ENCODE assay signal across 22 cellular contexts in the genomic region with DNA sequence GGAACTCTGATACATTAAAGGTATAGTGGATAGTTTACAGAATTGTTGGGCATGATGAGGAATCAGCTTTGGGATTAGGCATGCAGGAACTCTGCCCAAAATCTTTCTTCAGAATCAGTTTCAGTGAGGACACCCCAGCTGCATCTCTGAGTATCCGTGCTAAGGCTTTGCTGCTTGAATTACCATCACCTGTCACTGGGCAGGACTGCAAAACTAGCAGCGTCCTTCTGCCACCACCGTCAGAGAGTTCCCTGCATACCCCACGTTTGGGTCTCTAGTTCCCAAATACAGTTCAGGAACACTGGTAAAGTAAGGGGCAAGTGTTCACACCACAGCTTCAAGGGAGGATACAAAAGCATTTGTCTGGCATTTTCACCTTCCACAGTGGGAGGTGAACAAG.
DNase-seq lines count a peak whose midpoint lies in the region; ATAC-seq, FAIRE-seq and TF ChIP-seq lines count a peak whose summit lies in the region.
"Had no signal": no experiment of that assay in that cellular context is flagged by ENCODE, and none has a peak within 500 bp of the region (broad histone marks: within the 10 kb centered on the region; RNA-seq: fewer than 3 reads in every experiment).

No MANE protein-coding gene starts in this region.

- H3K4me1 Mint-ChIP-seq in neural progenitor cell: peaks cover 2% of the 10 kb centered on the region
- H3K4me1 Mint-ChIP-seq: B cell; CD4-positive, CD25-positive, alpha-beta regulatory T cell had no signal

- TF ChIP-seq EP300 in HepG2 (IDR thresholded peaks at IDR 0.05; ENCODE audit: low read depth in 2 of 2, low read length in 2 of 2): no peak
- no peak for TF ChIP-seq EP300 in HepG2 (CRISPR knock-in tag; IDR thresholded peaks at IDR 0.05; ENCODE audit: borderline replicate concordance)

- H3K9me3 ChIP-seq in HepG2 (ENCODE audit: low read length) (no peaks in the 10 kb centered on the region), right lobe of liver (no peaks in the 10 kb centered on the region), PC-9 (ENCODE audit: insufficient read depth, low read depth) (no peaks in the 10 kb centered on the region), neural progenitor cell (ENCODE audit: low read depth) (no peaks in the 10 kb centered on the region)
- H3K9me3 ChIP-seq: BLaER1, Caco-2 had no signal

- POLR2A ChIA-PET in HepG2 (lab: Yijun Ruan, JAX): no interaction called here
- POLR2A ChIA-PET in PC-9 (lab: Charles Lee; ENCODE audit: unreplicated experiment): no interaction called here

- H2AFZ ChIP-seq in HepG2 (ENCODE audit: low read length) (no peak overlapping the region), PC-9 (peak overlapping the region; percentile 19; the same call in 1 of the 2 replicates), neural progenitor cell (replicated peaks) (peak overlapping the region; percentile 89)

- H3K4me2 ChIP-seq in HepG2 (ENCODE audit: low read depth, low read length) (no peak overlapping the region), PC-9 (no peak overlapping the region), neural progenitor cell (no peak overlapping the region)
- H3K4me2 ChIP-seq: BLaER1 had no signal

- TF ChIP-seq RAD21 in HepG2 (CRISPR knock-in tag; IDR thresholded peaks at IDR 0.05): no peak

- in situ Hi-C loops in HepG2 (cut with HindIII; ENCODE audit: extremely low pct_ligation_motif_present, low pct_unique_long_range_greater_than_20kb): no loop called here

- BruUV-seq in HepG2 (replicated peaks; lab: Mats Ljungman, UMichigan) (no TSS peak), PC-9 (replicated peaks; lab: Mats Ljungman, UMichigan) (no TSS peak)

- no peaks in the 10 kb centered on the region for H3K36me3 ChIP-seq in HepG2 (replicated peaks in 1 of 2; ENCODE audit: control insufficient read depth in 1 of 2, insufficient read depth in 2 of 2, low read length in 2 of 2)
- no peaks in the 10 kb centered on the region for H3K36me3 ChIP-seq in right lobe of liver
- H3K36me3 ChIP-seq in PC-9 (ENCODE audit: low read depth): no peaks in the 10 kb centered on the region
- no peaks in the 10 kb centered on the region for H3K36me3 ChIP-seq in neural progenitor cell
- H3K36me3 ChIP-seq: BLaER1 had no signal

- DNase-seq in HepG2 (ENCODE audit: low spot score) (no peak), right lobe of liver (no peak), PC-9 (no peak), neural progenitor cell (ENCODE audit: low spot score) (no peak), SW 1271 (lab: John Stamatoyannopoulos, UW) (no peak), HuH-7.5 (ENCODE audit: low spot score) (no peak)
- DNase-seq: Caco-2; CD4-positive, CD25-positive, alpha-beta regulatory T cell; CD8-positive, alpha-beta T cell; DMS153; DND-41; GOT3; H7; HCEC 1CT had no signal

- H3K79me2 ChIP-seq in HepG2 (ENCODE audit: insufficient read depth, low read length): no peaks in the 10 kb centered on the region
- no peaks in the 10 kb centered on the region for H3K79me2 ChIP-seq in PC-9 (ENCODE audit: low read depth)
- no peaks in the 10 kb centered on the region for H3K79me2 ChIP-seq in neural progenitor cell (ENCODE audit: low read depth)

- H3K27me3 ChIP-seq in HepG2 (ENCODE audit: control insufficient read depth in 1 of 2, insufficient read depth in 2 of 2, low read length in 2 of 2) (no peaks in the 10 kb centered on the region), right lobe of liver (no peaks in the 10 kb centered on the region), PC-9 (ENCODE audit: insufficient read depth, low read depth) (no peaks in the 10 kb centered on the region), neural progenitor cell (no peaks in the 10 kb centered on the region)
- H3K27me3 ChIP-seq: BLaER1 had no signal

- no peaks in the 10 kb centered on the region for H3K36me3 Mint-ChIP-seq in neural progenitor cell
- H3K36me3 Mint-ChIP-seq: CD4-positive, CD25-positive, alpha-beta regulatory T cell; CD8-positive, alpha-beta T cell had no signal

- TF ChIP-seq POLR2A in HepG2 (IDR thresholded peaks at IDR 0.05; ENCODE audit: insufficient read depth in 1 of 2, low read depth in 2 of 2, low read length in 2 of 2) (no peak), right lobe of liver (IDR thresholded peaks at IDR 0.05) (no peak)

- H3K4me3 ChIP-seq in HepG2 (replicated peaks in 1 of 3; ENCODE audit: insufficient read depth in 1 of 3, low read depth in 2 of 3, low read length in 3 of 3): no peak overlapping the region
- H3K4me3 ChIP-seq in right lobe of liver: no peak overlapping the region
- H3K4me3 ChIP-seq in PC-9: no peak overlapping the region
- H3K4me3 ChIP-seq in neural progenitor cell: no peak overlapping the region
- H3K4me3 ChIP-seq: BLaER1 had no signal

- 4% methylated on average over 4 of the region's 4 CpGs for WGBS in HepG2 (ENCODE audit: low lambda C conversion rate)
- 23% methylated on average over 4 of the region's 4 CpGs for WGBS in right lobe of liver (ENCODE audit: insufficient coverage, low coverage, low lambda C conversion rate, missing lambda C conversion rate)

- TF ChIP-seq CTCF in HepG2 (CRISPR knock-in tag; IDR thresholded peaks at IDR 0.05) (no peak), right lobe of liver (IDR thresholded peaks at IDR 0.05) (no peak), PC-9 (conservative IDR thresholded peaks at IDR 0.05) (no peak), neural progenitor cell (IDR thresholded peaks at IDR 0.05) (no peak)

- H3K9ac ChIP-seq in HepG2 (ENCODE audit: insufficient read depth, low read depth, low read length) (no peak overlapping the region), neural progenitor cell (no peak overlapping the region)
- H3K9ac ChIP-seq: BLaER1 had no signal

- H3F3A ChIP-seq in PC-9 (ENCODE audit: insufficient read depth, low read depth) (no peaks in the 10 kb centered on the region), neural progenitor cell (ENCODE audit: low read depth) (no peaks in the 10 kb centered on the region)

- H3K4me3 Mint-ChIP-seq in neural progenitor cell: no peak overlapping the region
- H3K4me3 Mint-ChIP-seq: B cell; CD4-positive, CD25-positive, alpha-beta regulatory T cell; CD8-positive, alpha-beta T cell had no signal

- ATAC-seq in HepG2: no peak
- no peak for ATAC-seq in right lobe of liver
- ATAC-seq in HG03025 (IDR thresholded peaks at IDR 0.05; ENCODE audit: low FRiP score, unreplicated experiment): no peak
- ATAC-seq: CD8-positive, alpha-beta T cell had no signal

- no peak for FAIRE-seq in HepG2 (lab: Jason Lieb, UNC)
- FAIRE-seq: A204.1, G401.6, GM19239 had no signal

- H3K9me2 ChIP-seq in PC-9 (ENCODE audit: insufficient read depth): no peaks in the 10 kb centered on the region

- H3K9me3 Mint-ChIP-seq in neural progenitor cell: no peaks in the 10 kb centered on the region
- H3K9me3 Mint-ChIP-seq: CD8-positive, alpha-beta T cell had no signal

- H4K20me1 ChIP-seq in HepG2 (ENCODE audit: insufficient read depth, low read length) (no peaks in the 10 kb centered on the region), PC-9 (ENCODE audit: insufficient read depth) (no peaks in the 10 kb centered on the region), neural progenitor cell (ENCODE audit: low read depth) (no peaks in the 10 kb centered on the region)
- H4K20me1 ChIP-seq: BLaER1 had no signal

- H3K4me1 ChIP-seq in HepG2 (ENCODE audit: insufficient read depth, low read length) (no peaks in the 10 kb centered on the region), right lobe of liver (no peaks in the 10 kb centered on the region), PC-9 (replicated peaks; ENCODE audit: insufficient read depth) (no peaks in the 10 kb centered on the region), neural progenitor cell (no peaks in the 10 kb centered on the region)
- H3K4me1 ChIP-seq: BLaER1, Caco-2 had no signal

- H3K27me3 Mint-ChIP-seq in neural progenitor cell (ENCODE audit: insufficient read depth, low read depth): no peaks in the 10 kb centered on the region
- H3K27me3 Mint-ChIP-seq: B cell; CD4-positive, CD25-positive, alpha-beta regulatory T cell had no signal

- no peak overlapping the region for H3K27ac Mint-ChIP-seq in neural progenitor cell
- H3K27ac Mint-ChIP-seq: B cell; CD4-positive, CD25-positive, alpha-beta regulatory T cell; CD8-positive, alpha-beta T cell had no signal

- intact Hi-C loops in HepG2 (cut with micrococcal nuclease; ENCODE audit: unreplicated experiment): no loop called here
- intact Hi-C loops in right lobe of liver (cut with DNase I): no loop called here
- intact Hi-C loops in PC-9 (cut with micrococcal nuclease; ENCODE audit: unreplicated experiment): no loop called here

- CTCF ChIA-PET in HepG2 (lab: Yijun Ruan, JAX; ENCODE audit: low intra/inter-chr PET ratio, low total read pairs) (no interaction called here), PC-9 (lab: Charles Lee) (no interaction called here)

- no peak overlapping the region for H3K27ac ChIP-seq in HepG2 (ENCODE audit: extremely low read length, insufficient read depth, low read length)
- no peak overlapping the region for H3K27ac ChIP-seq in right lobe of liver
- H3K27ac ChIP-seq in PC-9: no peak overlapping the region
- no peak overlapping the region for H3K27ac ChIP-seq in neural progenitor cell
- H3K27ac ChIP-seq: 22Rv1, BLaER1, C4-2B had no signal

TF ChIP-seq in HepG2, 621 proteins besides CTCF, POLR2A, EP300 and RAD21:
- peak; percentile 50 for TF ChIP-seq RFX5 (IDR thresholded peaks at IDR 0.05; ENCODE audit: low read depth, low read length)
- TF ChIP-seq ZZZ3 (CRISPR knock-in tag; IDR thresholded peaks at IDR 0.05; ENCODE audit: borderline replicate concordance): no peak
- TF ChIP-seq, protein P1, sequence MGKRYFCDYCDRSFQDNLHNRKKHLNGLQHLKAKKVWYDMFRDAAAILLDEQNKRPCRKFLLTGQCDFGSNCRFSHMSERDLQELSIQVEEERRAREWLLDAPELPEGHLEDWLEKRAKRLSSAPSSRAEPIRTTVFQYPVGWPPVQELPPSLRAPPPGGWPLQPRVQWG (CRISPR knock-in tag; IDR thresholded peaks at IDR 0.05; ENCODE audit: borderline replicate concordance, low read depth): no peak
